10 cellular contexts compared by ENCODE assay signal in the genomic region with DNA sequence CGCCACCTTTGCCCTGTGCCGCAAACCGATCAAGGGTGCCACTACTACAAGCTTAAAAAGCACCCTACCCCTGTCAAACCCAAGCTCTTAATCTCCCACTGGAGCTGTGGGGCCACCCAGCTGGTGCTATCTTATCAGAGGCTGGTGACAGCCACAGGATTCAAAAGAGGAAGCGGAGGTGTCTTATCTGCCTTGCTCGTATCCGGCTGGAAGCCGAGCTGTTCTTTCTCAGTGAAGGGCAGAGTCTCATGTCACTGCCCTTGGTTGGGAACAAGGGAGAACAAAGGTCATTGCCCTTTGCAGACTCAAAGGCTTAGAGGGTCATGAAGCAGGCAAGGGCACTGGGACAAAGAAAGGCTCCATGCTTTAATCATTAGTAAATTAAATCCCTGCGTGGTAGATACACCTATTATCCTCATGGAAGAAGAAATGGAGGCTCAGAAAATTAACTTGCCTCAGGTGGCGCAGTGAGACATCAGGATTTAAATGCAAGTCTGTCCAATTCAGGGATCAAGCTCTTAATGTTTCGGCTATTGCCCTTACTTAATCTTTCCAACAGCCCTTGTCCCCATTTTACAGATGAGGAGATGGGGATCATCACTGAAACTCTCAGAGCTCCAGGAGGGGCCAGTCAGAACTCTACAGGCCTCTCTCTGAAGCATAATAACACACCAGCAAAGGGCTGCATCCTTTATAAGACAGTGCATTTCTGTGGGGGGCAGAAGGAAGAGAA.
DNase-seq lines count a peak whose midpoint lies in the region; ATAC-seq and TF ChIP-seq lines count a peak whose summit lies in the region.
"Had no signal": no experiment of that assay in that cellular context is flagged by ENCODE, and none has a peak within 500 bp of the region (broad histone marks: within the 10 kb centered on the region; RNA-seq: fewer than 3 reads in every experiment).

No MANE protein-coding gene starts in this region.

- no peaks in the 10 kb centered on the region for H3K9me2 ChIP-seq in hepatocyte (replicated peaks; ENCODE audit: insufficient read depth)

- H2BK120ac ChIP-seq in trophoblast cell (ENCODE audit: insufficient read depth, low read length, poor library complexity) = no peak overlapping the region

- no peak overlapping the region for H3K4me2 ChIP-seq in hepatocyte
- H3K4me2 ChIP-seq in trophoblast cell (ENCODE audit: low read length) = no peak overlapping the region

- no peaks in the 10 kb centered on the region for H3K27me3 ChIP-seq in hepatocyte
- no peaks in the 10 kb centered on the region for H3K27me3 ChIP-seq in trophoblast cell (ENCODE audit: insufficient read depth, low read length)
- H3K27me3 ChIP-seq: ascending aorta, SJCRH30 had no signal

- no peak overlapping the region for H2BK12ac ChIP-seq in trophoblast cell (ENCODE audit: low read length)

- H3K4me1 ChIP-seq in hepatocyte (ENCODE audit: insufficient read depth) = peaks cover 8% of the 10 kb centered on the region
- H3K4me1 ChIP-seq in trophoblast cell (ENCODE audit: control insufficient read depth in 1 of 2, insufficient read depth in 2 of 2, low read length in 2 of 2) = no peaks in the 10 kb centered on the region
- H3K4me1 ChIP-seq: SJCRH30 had no signal

- TF ChIP-seq CTCF in hepatocyte (IDR thresholded peaks at IDR 0.05; ENCODE audit: poor library complexity) = no peak

- no peak overlapping the region for H3K9ac ChIP-seq in trophoblast cell (ENCODE audit: low read length)

- no peak overlapping the region for H3K18ac ChIP-seq in trophoblast cell (ENCODE audit: low read length)

- H3K79me1 ChIP-seq in trophoblast cell (ENCODE audit: low read length) = no peaks in the 10 kb centered on the region

- no peak overlapping the region for H3K14ac ChIP-seq in trophoblast cell (ENCODE audit: low read length)

- H3K27ac ChIP-seq in hepatocyte (no peak overlapping the region), trophoblast cell (ENCODE audit: low read depth, low read length) (no peak overlapping the region)
- H3K27ac ChIP-seq: ascending aorta, SJCRH30 had no signal

- H3K4me3 ChIP-seq in hepatocyte (no peak overlapping the region), trophoblast cell (ENCODE audit: low read depth, low read length) (no peak overlapping the region)
- H3K4me3 ChIP-seq: ascending aorta, SJCRH30 had no signal

- H3K79me2 ChIP-seq in hepatocyte (no peaks in the 10 kb centered on the region), trophoblast cell (ENCODE audit: control insufficient read depth, insufficient read depth, low read length, poor library complexity) (no peaks in the 10 kb centered on the region)

- H2AK5ac ChIP-seq in trophoblast cell (ENCODE audit: low read length) = no peak overlapping the region

- H4K8ac ChIP-seq in trophoblast cell (ENCODE audit: low read depth, low read length) = no peak overlapping the region

- H3K23ac ChIP-seq in trophoblast cell (ENCODE audit: low read length) = no peak overlapping the region

- peak; percentile 65 for ATAC-seq in GM21526 (IDR thresholded peaks at IDR 0.05; ENCODE audit: low FRiP score, unreplicated experiment)
- no peak for ATAC-seq in activated CD4-positive, CD25-positive, alpha-beta regulatory T cell treated with anti-CD3 and anti-CD28 coated beads, Interleukin-2, amount 50 U/mL, for 24 hours

- 55% methylated on average over 10 of the region's 10 CpGs for WGBS in hepatocyte (ENCODE audit: low lambda C conversion rate, missing lambda C conversion rate)
- no CpG with 5 or more reads among the region's 10 CpGs for WGBS in trophoblast cell (ENCODE audit: extremely low coverage, insufficient coverage, insufficient read length)

- no peaks in the 10 kb centered on the region for H3K9me3 ChIP-seq in hepatocyte (ENCODE audit: low read depth)
- H3K9me3 ChIP-seq in trophoblast cell (ENCODE audit: insufficient read depth, low read depth, low read length) = no peaks in the 10 kb centered on the region
- H3K9me3 ChIP-seq: ascending aorta, SJCRH30 had no signal

- no peaks in the 10 kb centered on the region for H4K20me1 ChIP-seq in hepatocyte (ENCODE audit: insufficient read depth, poor library complexity, severe bottlenecking)

- no peak overlapping the region for H2BK5ac ChIP-seq in trophoblast cell (ENCODE audit: low read depth, low read length, poor library complexity)

- H4K91ac ChIP-seq in trophoblast cell (ENCODE audit: low read depth, low read length) = no peak overlapping the region

- H2AFZ ChIP-seq in hepatocyte = no peak overlapping the region
- H2AFZ ChIP-seq in trophoblast cell (ENCODE audit: insufficient read depth, low read length, poor library complexity) = no peak overlapping the region

- no peak overlapping the region for H4K12ac ChIP-seq in trophoblast cell (ENCODE audit: low read depth, low read length)

- peak; percentile 54 for DNase-seq in GDM1 (lab: John Stamatoyannopoulos, UW)
- DNase-seq in NCI-H82 (lab: John Stamatoyannopoulos, UW) = peak; percentile 84
- DNase-seq in hepatocyte (ENCODE audit: low spot score) = peak; percentile 51
- no peak for DNase-seq in trophoblast cell
- DNase-seq in midbrain (lab: John Stamatoyannopoulos, UW) = no peak
- no peak for DNase-seq in pons (ENCODE audit: low spot score)

- no peak overlapping the region for H3K4ac ChIP-seq in trophoblast cell (ENCODE audit: low read depth, low read length)

- H3K36me3 ChIP-seq in hepatocyte (replicated peaks; ENCODE audit: insufficient read depth, low read depth) (no peaks in the 10 kb centered on the region), trophoblast cell (ENCODE audit: control insufficient read depth in 1 of 2, insufficient read depth in 2 of 2, low read length in 2 of 2) (no peaks in the 10 kb centered on the region)
- H3K36me3 ChIP-seq: ascending aorta, SJCRH30 had no signal

Comparison
In these comparisons a context has a peak if more than half of its experiments do, and no peak if none do; other contexts are left out.
1. DNase-seq: peak in GDM1 (single experiment), NCI-H82 (single experiment) and hepatocyte (single experiment); none in trophoblast cell (0 of 2), midbrain (single experiment) and pons (single experiment).